ENCODE assay signal across 16 cellular contexts in genomic region chr3:100289339-100289738, GRCh38. TPM values are rescaled to one million over a fixed set of nuclear protein-coding genes. Genes with fewer than 3 reads are reported as not detected.
DNase-seq lines count a peak whose midpoint lies in the region; ATAC-seq and TF ChIP-seq lines count a peak whose summit lies in the region.
"Had no signal": no experiment of that assay in that cellular context is flagged by ENCODE, and none has a peak within 500 bp of the region (broad histone marks: within the 10 kb centered on the region; RNA-seq: fewer than 3 reads in every experiment).

No MANE protein-coding gene starts in this region.

- TF ChIP-seq RAD21 in IMR-90 (IDR thresholded peaks at IDR 0.05; ENCODE audit: low read length): no peak

- intact Hi-C loops in IMR-90 (cut with micrococcal nuclease) (no loop called here), ascending aorta (cut with DNase I) (no loop called here)

- TF ChIP-seq CTCF in IMR-90 (conservative IDR thresholded peaks at IDR 0.05; ENCODE audit: low read depth, low read length) (no peak), fibroblast of the aortic adventitia (IDR thresholded peaks at IDR 0.05; ENCODE audit: insufficient read depth, low read length) (no peak), osteoblast (IDR thresholded peaks at IDR 0.05; ENCODE audit: extremely low read depth, low read depth, low read length) (no peak), ascending aorta (IDR thresholded peaks at IDR 0.05) (no peak), WTC11 (IDR thresholded peaks at IDR 0.05) (no peak)

- H3K4me3 ChIP-seq in IMR-90 (ENCODE audit: insufficient read depth, low read depth, low read length): no peak overlapping the region
- H3K4me3 ChIP-seq in fibroblast of the aortic adventitia (ENCODE audit: low read depth, low read length): no peak overlapping the region
- no peak overlapping the region for H3K4me3 ChIP-seq in osteoblast (ENCODE audit: insufficient read depth, low read length)
- no peak overlapping the region for H3K4me3 ChIP-seq in ascending aorta
- H3K4me3 ChIP-seq: coronary artery had no signal

- H4K20me1 ChIP-seq in IMR-90 (ENCODE audit: insufficient read depth, low read length): no peaks in the 10 kb centered on the region
- no peaks in the 10 kb centered on the region for H4K20me1 ChIP-seq in osteoblast (ENCODE audit: insufficient read depth, low read length)

- no peak overlapping the region for H2BK5ac ChIP-seq in IMR-90 (ENCODE audit: low read depth, low read length, poor library complexity, severe bottlenecking)

- H3K4me1 ChIP-seq in IMR-90 (ENCODE audit: control insufficient read depth, insufficient read depth, low read length) (peaks cover 2% of the 10 kb centered on the region; the same call in 1 of the 2 replicates), osteoblast (ENCODE audit: insufficient read depth, low read length) (no peaks in the 10 kb centered on the region), ascending aorta (no peaks in the 10 kb centered on the region)

- H3K36me3 ChIP-seq in IMR-90 (ENCODE audit: control insufficient read depth, insufficient read depth, low read length): peaks cover 37% of the 10 kb centered on the region
- H3K36me3 ChIP-seq in osteoblast (ENCODE audit: insufficient read depth, low read length): peaks cover 59% of the 10 kb centered on the region
- peaks cover 30 to 62% of the 10 kb centered on the region in 2 donors for H3K36me3 ChIP-seq in ascending aorta

- H3K9me1 ChIP-seq in IMR-90 (ENCODE audit: insufficient read depth, low read length): no peaks in the 10 kb centered on the region

- in situ Hi-C loops in IMR-90 (cut with MboI; ENCODE audit: low sequenced_read_pairs): no loop called here

- H3K36me3 Mint-ChIP-seq in WTC11: peaks cover 24% of the 10 kb centered on the region

- no peak for TF ChIP-seq POLR2A in IMR-90 (IDR thresholded peaks at IDR 0.05; ENCODE audit: low read depth, low read length)

- CTCF ChIA-PET in IMR-90 (lab: Yijun Ruan, JAX) (no interaction called here), WTC11 (lab: Charles Lee) (interaction anchor here (0.6 kb wide), 1 partner anchor 457 kb away, joined by 3 read pairs; no protein-coding TSS in a partner anchor)

- no peak overlapping the region for H3K27ac Mint-ChIP-seq in WTC11
- H3K27ac Mint-ChIP-seq: activated CD8-positive, alpha-beta memory T cell treated with anti-CD3 and anti-CD28 coated beads, Interleukin-2, amount 10 ng/mL, durations not matched to agents 7 days and 5 days; activated naive CD8-positive, alpha-beta T cell; T-helper 2 cell treated with Interferon-gamma antibody and Interleukin-4, amounts not matched to agents 5 μg/mL and 100 μg/mL, for 36 hours had no signal

- H3K4me2 ChIP-seq in IMR-90 (ENCODE audit: low read depth, low read length) (no peak overlapping the region), osteoblast (ENCODE audit: insufficient read depth, low read length) (no peak overlapping the region)

- H3K56ac ChIP-seq in IMR-90 (ENCODE audit: extremely low read depth, insufficient read depth, low read length): no peak overlapping the region

- H3K79me1 ChIP-seq in IMR-90 (ENCODE audit: low read depth in 1 of 2, low read length in 2 of 2): peaks cover 6 to 50% of the 10 kb centered on the region in 2 experiments; a peak in 3 of 4 replicates

- no peak overlapping the region for H2AK9ac ChIP-seq in IMR-90 (replicated peaks; ENCODE audit: low read depth, low read length, poor library complexity)

- H2BK15ac ChIP-seq in IMR-90 (ENCODE audit: low read depth, low read length): no peak overlapping the region

- POLR2A ChIA-PET in IMR-90 (lab: Charles Lee; ENCODE audit: unreplicated experiment): no interaction called here
- POLR2A ChIA-PET in WTC11 (lab: Charles Lee): no interaction called here

- no peak overlapping the region for H3K4ac ChIP-seq in IMR-90 (ENCODE audit: low read depth, low read length)

- no peak overlapping the region for H4K5ac ChIP-seq in IMR-90 (ENCODE audit: low read depth, low read length)

- H3K9me3 ChIP-seq in IMR-90 (ENCODE audit: control insufficient read depth, insufficient read depth, low read length) (no peaks in the 10 kb centered on the region), osteoblast (ENCODE audit: low read depth, low read length) (no peaks in the 10 kb centered on the region), ascending aorta (no peaks in the 10 kb centered on the region)

- no peak overlapping the region for H4K8ac ChIP-seq in IMR-90 (ENCODE audit: low read depth in 2 of 2, low read length in 2 of 2)

- H3K27me3 ChIP-seq in IMR-90 (ENCODE audit: control insufficient read depth, insufficient read depth, low read length): no peaks in the 10 kb centered on the region
- no peaks in the 10 kb centered on the region for H3K27me3 ChIP-seq in osteoblast (ENCODE audit: insufficient read depth, low read length)
- H3K27me3 ChIP-seq in ascending aorta: no peaks in the 10 kb centered on the region

- H3K27ac ChIP-seq in IMR-90 (ENCODE audit: insufficient read depth, low read length) (no peak overlapping the region), osteoblast (ENCODE audit: low read depth, low read length) (no peak overlapping the region), ascending aorta (no peak overlapping the region)
- H3K27ac ChIP-seq: coronary artery had no signal

- no peak overlapping the region for H3K14ac ChIP-seq in IMR-90 (replicated peaks; ENCODE audit: low read depth, low read length)

- H2BK20ac ChIP-seq in IMR-90 (ENCODE audit: low read depth, low read length): no peak overlapping the region

- peaks cover 15% of the 10 kb centered on the region for H3K79me2 ChIP-seq in osteoblast (ENCODE audit: insufficient read depth, low read length)

- H4K91ac ChIP-seq in IMR-90 (ENCODE audit: insufficient read depth, low read depth, low read length): no peak overlapping the region

- H2AK5ac ChIP-seq in IMR-90 (ENCODE audit: low read depth, low read length): no peak overlapping the region

- BruUV-seq in IMR-90 (replicated peaks; lab: Mats Ljungman, UMichigan): no TSS peak

- no peaks in the 10 kb centered on the region for H3K27me3 Mint-ChIP-seq in WTC11 (ENCODE audit: low read depth)
- H3K27me3 Mint-ChIP-seq: activated CD8-positive, alpha-beta memory T cell treated with anti-CD3 and anti-CD28 coated beads, Interleukin-2, amount 10 ng/mL, durations not matched to agents 7 days and 5 days; activated naive CD8-positive, alpha-beta T cell had no signal

- H3K4me3 Mint-ChIP-seq in WTC11: no peak overlapping the region
- H3K4me3 Mint-ChIP-seq: activated CD8-positive, alpha-beta memory T cell treated with anti-CD3 and anti-CD28 coated beads, Interleukin-2, amount 10 ng/mL, durations not matched to agents 7 days and 5 days; activated naive CD8-positive, alpha-beta T cell; immature natural killer cell; T-helper 2 cell treated with Interferon-gamma antibody and Interleukin-4, amounts not matched to agents 5 μg/mL and 100 μg/mL, for 36 hours had no signal

- no CpG with 5 or more reads among the region's 2 CpGs for WGBS in IMR-90 (ENCODE audit: extremely low coverage in 2 of 2, insufficient read length in 1 of 2), 2 experiments

- DNase-seq in CD1c-positive myeloid dendritic cell (ENCODE audit: extremely low spot score) (peak; percentile 56), IMR-90 (peak; percentile 37), SKM-1 (lab: John Stamatoyannopoulos, UW; ENCODE audit: unreplicated experiment) (peak; percentile 60), fibroblast of the aortic adventitia (ENCODE audit: low read depth) (peak; percentile 10), osteoblast (ENCODE audit: insufficient read length, low spot score, missing footprints) (no peak), ascending aorta (ENCODE audit: low spot score in 2 of 2) (no peak), WTC11 (ENCODE audit: low spot score) (no peak)
- DNase-seq: activated CD8-positive, alpha-beta memory T cell treated with anti-CD3 and anti-CD28 coated beads, Interleukin-2, amount 10 ng/mL, durations not matched to agents 7 days and 5 days; immature natural killer cell; NCI-H1694; stimulated activated CD4-positive, alpha-beta T cell treated with anti-CD3 and anti-CD28 coated beads, Interleukin-1b, Interleukin-23, amount 100 ng/mL, for 48 hours; stimulated activated naive CD4-positive, alpha-beta T cell had no signal

- no peaks in the 10 kb centered on the region for H3K9me3 Mint-ChIP-seq in WTC11
- H3K9me3 Mint-ChIP-seq: immature natural killer cell; T-helper 2 cell treated with Interferon-gamma antibody and Interleukin-4, amounts not matched to agents 5 μg/mL and 100 μg/mL, for 36 hours had no signal

- H2AFZ ChIP-seq in IMR-90 (replicated peaks; ENCODE audit: low read length, poor library complexity): no peak overlapping the region
- no peak overlapping the region for H2AFZ ChIP-seq in osteoblast (ENCODE audit: low read length)

- dilution Hi-C loops in IMR-90 (cut with HindIII; ENCODE audit: low sequenced_read_pairs, unreplicated experiment): no loop called here

- no peak overlapping the region for H3K18ac ChIP-seq in IMR-90 (ENCODE audit: low read depth, low read length)

- peak; percentile 37 for ATAC-seq in IMR-90 (ENCODE audit: low read depth)
- no peak for ATAC-seq in HG02610 (IDR thresholded peaks at IDR 0.05; ENCODE audit: unreplicated experiment)
- no peak for ATAC-seq in WTC11
- ATAC-seq: activated CD8-positive, alpha-beta memory T cell treated with anti-CD3 and anti-CD28 coated beads, Interleukin-2, amount 10 ng/mL, durations not matched to agents 7 days and 5 days had no signal

- no peak overlapping the region for H3K9ac ChIP-seq in IMR-90 (ENCODE audit: low read depth, low read length)

- H3K23ac ChIP-seq in IMR-90 (ENCODE audit: low read depth, low read length): no peak overlapping the region

- H3K4me1 Mint-ChIP-seq in WTC11: no peaks in the 10 kb centered on the region

- no peak overlapping the region for H2BK120ac ChIP-seq in IMR-90 (ENCODE audit: low read depth, low read length)

TF ChIP-seq in IMR-90, 13 proteins besides CTCF, POLR2A, EP300 and RAD21 (continues in another document):
- TF ChIP-seq MAZ (IDR thresholded peaks at IDR 0.05; ENCODE audit: borderline replicate concordance, low read depth, low read length): no peak

RNA-seq across cellular contexts. Expression of gene TBC1D23, which starts 28.5 kb away (rescaled TPM):
- 67.0 and 123 TPM in 2 replicates for total RNA-seq in IMR-90 (2012; rRNA removed)
- 16.3 and 21.2 TPM in 2 replicates for polyA plus RNA-seq in IMR-90 (2012; rRNA removed)
- 3.2 and 4.0 TPM in 2 replicates for polyA plus RNA-seq in IMR-90 (2012; cell fraction: cytosol; rRNA removed)
- polyA plus RNA-seq in IMR-90 (2012; cell fraction: nucleus; rRNA removed; ENCODE audit: low replicate concordance): 3.0 and 24.5 TPM in 2 replicates
- 76.4 and 157 TPM in 2 replicates for total RNA-seq in fibroblast of the aortic adventitia (ENCODE audit: low replicate concordance)
- 64.4 and 64.5 TPM in 2 replicates for total RNA-seq in osteoblast
- 56.9 TPM for total RNA-seq in ascending aorta
- 45.0 to 73.6 TPM (median 46.3 TPM) in 3 replicates for total RNA-seq in WTC11 (2021)

RNA-seq across cellular contexts. Expression of gene NIT2, which starts 45.2 kb away (rescaled TPM):
- total RNA-seq in IMR-90 (2012; rRNA removed) (12.4 and 13.3 TPM in 2 replicates), fibroblast of the aortic adventitia (ENCODE audit: low replicate concordance) (15.2 and 27.7 TPM in 2 replicates), osteoblast (18.1 and 23.3 TPM in 2 replicates), ascending aorta (5.3 TPM), WTC11 (2021) (23.8 to 27.3 TPM (median 24.0 TPM) in 3 replicates)
- 25.7 and 27.1 TPM in 2 replicates for polyA plus RNA-seq in IMR-90 (2012; rRNA removed)
- polyA plus RNA-seq in IMR-90 (2012; cell fraction: cytosol; rRNA removed): 3.6 and 5.0 TPM in 2 replicates
- 24.0 and 95.4 TPM in 2 replicates for polyA plus RNA-seq in IMR-90 (2012; cell fraction: nucleus; rRNA removed; ENCODE audit: low replicate concordance)

Comparison
In these comparisons a context has a peak if more than half of its experiments do, and no peak if none do; other contexts are left out.
1. DNase-seq: peak in CD1c-positive myeloid dendritic cell (single experiment), IMR-90 (single experiment), SKM-1 (single experiment) and fibroblast of the aortic adventitia (single experiment); none in osteoblast (single experiment), ascending aorta (0 of 2) and WTC11 (single experiment).